Comparison of ENCODE assay signal across 8 cellular contexts in the genomic region with DNA sequence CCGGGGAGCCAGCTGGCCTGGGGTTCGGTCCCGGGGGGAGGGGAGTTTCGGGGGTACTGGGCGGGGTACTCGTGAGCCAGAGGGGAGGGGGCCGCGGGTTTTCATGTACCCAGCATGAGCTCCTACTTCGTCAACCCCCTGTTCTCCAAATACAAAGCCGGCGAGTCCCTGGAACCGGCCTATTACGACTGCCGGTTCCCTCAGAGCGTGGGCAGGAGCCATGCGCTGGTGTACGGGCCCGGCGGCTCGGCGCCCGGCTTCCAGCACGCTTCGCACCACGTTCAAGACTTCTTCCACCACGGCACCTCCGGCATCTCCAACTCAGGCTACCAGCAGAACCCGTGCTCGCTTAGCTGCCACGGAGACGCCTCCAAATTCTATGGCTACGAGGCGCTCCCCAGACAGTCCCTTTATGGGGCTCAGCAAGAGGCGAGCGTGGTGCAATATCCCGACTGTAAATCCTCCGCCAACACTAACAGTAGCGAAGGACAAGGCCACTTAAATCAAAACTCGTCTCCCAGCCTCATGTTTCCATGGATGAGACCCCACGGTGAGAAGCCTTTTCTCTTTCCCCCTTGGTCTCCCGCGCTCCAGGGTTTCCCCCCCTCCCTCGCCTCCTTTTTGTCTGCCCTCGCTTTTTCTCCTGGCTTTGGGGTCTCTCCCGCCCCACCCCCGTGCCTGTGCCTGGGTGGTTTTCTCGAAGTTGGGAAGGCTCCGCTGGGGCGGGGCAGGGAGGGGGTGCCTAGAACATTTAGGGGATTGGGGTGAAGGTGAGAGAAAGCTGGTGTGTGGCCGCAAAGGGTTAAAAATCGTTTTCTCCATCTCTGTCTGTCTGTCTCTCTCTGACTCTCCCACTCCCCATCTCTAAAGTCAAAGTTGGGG. TPM values are rescaled to one million over a fixed set of nuclear protein-coding genes. Genes with fewer than 3 reads are reported as not detected.
A peak's percentile ranks its signal among the peaks of the same experiment; 100 is the strongest.
DNase-seq lines count a peak whose midpoint lies in the region; ATAC-seq, FAIRE-seq and TF ChIP-seq lines count a peak whose summit lies in the region.

No MANE protein-coding gene starts in this region.

- H3K9me3 Mint-ChIP-seq in activated naive CD8-positive, alpha-beta T cell treated with anti-CD3 and anti-CD28 coated beads, Interleukin-2, amount 10 ng/mL, durations not matched to agents 7 days and 5 days, result no peaks in the 10 kb centered on the region
- no peaks in the 10 kb centered on the region for H3K9me3 Mint-ChIP-seq in natural killer cell

- POLR2A ChIA-PET in AG04449 (lab: Yijun Ruan, JAX), result interaction anchor here (0.6 to 3.2 kb wide), 19 partner anchors 8 to 350 kb away, joined by 3 to 53 read pairs (median 5); partner anchors contain the start of genes HOXC10, HOXC5 and HOXC9
- POLR2A ChIA-PET in activated naive CD8-positive, alpha-beta T cell treated with anti-CD3 and anti-CD28 coated beads, Interleukin-2, amount 10 ng/mL, durations not matched to agents 7 days and 5 days (lab: Charles Lee), result interaction anchor here (0.6 to 1.2 kb wide), 5 partner anchors 8 to 278 kb away, joined by 3 to 6 read pairs (median 4); partner anchors contain the start of gene HOXC5

- H3K4me3 ChIP-seq in AG04449 (ENCODE audit: low read depth, low read length), result peak overlapping the region; percentile 96

- intact Hi-C loops in natural killer cell (cut with micrococcal nuclease), result loop anchor here (5.0 to 10.0 kb wide), 2 partner anchors 32 to 275 kb away; partner anchors contain the start of genes CBX5 and HNRNPA1

- ATAC-seq in activated naive CD8-positive, alpha-beta T cell treated with anti-CD3 and anti-CD28 coated beads, Interleukin-2, amount 10 ng/mL, durations not matched to agents 7 days and 5 days (ENCODE audit: low read depth), result no peak
- ATAC-seq in natural killer cell, result peak in 2 of 3 donors; percentile 27 to 37
- ATAC-seq in GM19455 (IDR thresholded peaks at IDR 0.05; ENCODE audit: unreplicated experiment), result no peak
- ATAC-seq in HG03280 (IDR thresholded peaks at IDR 0.05; ENCODE audit: unreplicated experiment), result no peak

- peak overlapping the region; percentile 24 for H3K4me3 Mint-ChIP-seq in activated naive CD8-positive, alpha-beta T cell treated with anti-CD3 and anti-CD28 coated beads, Interleukin-2, amount 10 ng/mL, durations not matched to agents 7 days and 5 days
- peak overlapping the region; percentile 68 for H3K4me3 Mint-ChIP-seq in natural killer cell

- FAIRE-seq in HTR-8/SVneo (lab: Jason Lieb, UNC), result peak; percentile 44

- H3K36me3 Mint-ChIP-seq in activated naive CD8-positive, alpha-beta T cell treated with anti-CD3 and anti-CD28 coated beads, Interleukin-2, amount 10 ng/mL, durations not matched to agents 7 days and 5 days, result no peaks in the 10 kb centered on the region
- peaks cover 5% of the 10 kb centered on the region for H3K36me3 Mint-ChIP-seq in natural killer cell

- DNase-seq in AG04449 (ENCODE audit: low read depth, low spot score) (no peak), HTR-8/SVneo (ENCODE audit: insufficient read length, low spot score) (no peak), natural killer cell (no peak), GM20000 (ENCODE audit: low spot score) (no peak), activated gamma-delta T cell treated with Interleukin-2 at 50 U/mL for 16 hours (no peak)
- no peak for DNase-seq in activated naive CD8-positive, alpha-beta T cell treated with anti-CD3 and anti-CD28 coated beads, Interleukin-2, amount 10 ng/mL, durations not matched to agents 7 days and 5 days

- TF ChIP-seq CTCF in AG04449 (IDR thresholded peaks at IDR 0.05; ENCODE audit: insufficient read depth, low read length, missing control alignments), result no peak
- TF ChIP-seq CTCF in natural killer cell (IDR thresholded peaks at IDR 0.05), result no peak
- no peak for TF ChIP-seq CTCF in GM20000 (IDR thresholded peaks at IDR 0.05; ENCODE audit: extremely low read depth, missing control alignments)

- peaks cover 95% of the 10 kb centered on the region for H3K27me3 Mint-ChIP-seq in activated naive CD8-positive, alpha-beta T cell treated with anti-CD3 and anti-CD28 coated beads, Interleukin-2, amount 10 ng/mL, durations not matched to agents 7 days and 5 days
- peaks cover 81 to 84% of the 10 kb centered on the region in 2 donors for H3K27me3 Mint-ChIP-seq in natural killer cell (ENCODE audit: low read depth in 2 of 2)

- CTCF ChIA-PET in AG04449 (lab: Yijun Ruan, JAX), result interaction anchor here (0.9 to 21.3 kb wide), 13 partner anchors 7 to 361 kb away, joined by 3 to 756 read pairs (median 35); partner anchors contain the start of genes HOXC10, HOXC5, HOXC6 and HOXC9

- H3K27ac Mint-ChIP-seq in activated naive CD8-positive, alpha-beta T cell treated with anti-CD3 and anti-CD28 coated beads, Interleukin-2, amount 10 ng/mL, durations not matched to agents 7 days and 5 days, result no peak overlapping the region
- peak overlapping the region in 1 of 2 donors; percentile 23 for H3K27ac Mint-ChIP-seq in natural killer cell

- peaks cover 13% of the 10 kb centered on the region for H3K4me1 Mint-ChIP-seq in activated naive CD8-positive, alpha-beta T cell treated with anti-CD3 and anti-CD28 coated beads, Interleukin-2, amount 10 ng/mL, durations not matched to agents 7 days and 5 days
- H3K4me1 Mint-ChIP-seq in natural killer cell, result peaks cover 18 to 36% of the 10 kb centered on the region in 2 donors

RNA-seq across cellular contexts. Expression of gene HOXC8, which starts 0.6 kb away (rescaled TPM):
- not detected for total RNA-seq in activated naive CD8-positive, alpha-beta T cell treated with anti-CD3 and anti-CD28 coated beads, Interleukin-2, amount 10 ng/mL, durations not matched to agents 7 days and 5 days
- total RNA-seq in natural killer cell, result not detected

RNA-seq across cellular contexts. Expression of gene HOXC9, which starts 9.5 kb away (rescaled TPM):
- total RNA-seq in activated naive CD8-positive, alpha-beta T cell treated with anti-CD3 and anti-CD28 coated beads, Interleukin-2, amount 10 ng/mL, durations not matched to agents 7 days and 5 days, result not detected
- total RNA-seq in natural killer cell, result not detected

RNA-seq across cellular contexts. Expression of gene HOXC6, which starts 18.8 kb away (rescaled TPM):
- total RNA-seq in activated naive CD8-positive, alpha-beta T cell treated with anti-CD3 and anti-CD28 coated beads, Interleukin-2, amount 10 ng/mL, durations not matched to agents 7 days and 5 days, result not detected
- not detected for total RNA-seq in natural killer cell

RNA-seq across cellular contexts. Expression of gene HOXC5, which starts 23.4 kb away (rescaled TPM):
- not detected for total RNA-seq in activated naive CD8-positive, alpha-beta T cell treated with anti-CD3 and anti-CD28 coated beads, Interleukin-2, amount 10 ng/mL, durations not matched to agents 7 days and 5 days
- under 1 TPM in 1 of 3 donors, not detected in 2; 0.20 TPM for total RNA-seq in natural killer cell

RNA-seq across cellular contexts. Expression of gene HOXC10, which starts 24.5 kb away (rescaled TPM):
- total RNA-seq in activated naive CD8-positive, alpha-beta T cell treated with anti-CD3 and anti-CD28 coated beads, Interleukin-2, amount 10 ng/mL, durations not matched to agents 7 days and 5 days, result not detected
- not detected for total RNA-seq in natural killer cell

Comparison
In these comparisons a context has a peak if more than half of its experiments do, and no peak if none do; other contexts are left out.
1. ATAC-seq: peak in natural killer cell (2 of 3); none in activated naive CD8-positive, alpha-beta T cell treated with anti-CD3 and anti-CD28 coated beads, Interleukin-2, amount 10 ng/mL, durations not matched to agents 7 days and 5 days (single experiment), GM19455 (single experiment) and HG03280 (single experiment).